8 cellular contexts compared by ENCODE assay signal in the genomic region with DNA sequence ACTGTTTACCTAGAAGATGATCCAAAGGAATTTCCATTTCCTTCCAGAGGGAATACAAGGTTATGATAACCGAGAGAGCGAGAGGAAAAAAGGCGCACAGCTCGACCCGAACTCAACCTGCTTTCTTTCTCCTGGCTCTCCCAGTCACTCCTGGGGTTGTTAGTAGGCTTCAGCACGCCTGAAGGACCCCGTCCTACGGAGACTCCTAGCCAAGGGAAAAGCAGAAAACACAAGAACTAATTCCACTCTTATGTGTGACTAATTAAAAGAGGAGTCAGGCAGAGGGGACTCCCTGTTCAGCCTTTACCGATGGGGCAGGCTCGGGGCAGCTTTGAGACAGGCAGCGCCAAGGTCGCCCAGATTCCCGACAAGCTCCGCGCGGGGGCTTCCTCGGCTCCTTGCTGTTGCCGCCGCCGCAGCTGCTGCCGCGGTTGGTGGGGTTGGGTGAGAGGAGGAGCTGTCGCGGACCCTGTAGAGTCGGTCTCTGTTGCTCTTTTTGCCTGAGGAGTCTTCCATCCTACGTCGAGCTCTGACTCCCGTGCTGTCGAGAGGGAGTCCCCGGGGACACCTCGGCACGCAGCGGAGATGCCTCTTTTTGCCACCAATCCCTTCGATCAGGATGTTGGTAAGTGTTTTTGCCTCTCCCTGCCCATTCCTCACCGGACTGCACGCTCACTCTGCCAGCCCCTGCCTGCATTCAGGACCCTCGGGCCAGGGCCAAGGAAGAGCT. TPM values are rescaled to one million over a fixed set of nuclear protein-coding genes. Genes with fewer than 3 reads are reported as not detected.
DNase-seq lines count a peak whose midpoint lies in the region; ATAC-seq and TF ChIP-seq lines count a peak whose summit lies in the region.

TSS of gene STAM (plus strand) at position 397 of the 730 bp plus-strand sequence. CDS start at position 586, 189 bp downstream.

- H3K9me3 ChIP-seq in adrenal gland (replicated peaks in 1 of 3) (no peaks in the 10 kb centered on the region), heart right ventricle (peaks cover 0 to 11% (median 6%) of the 10 kb centered on the region in 11 donors), upper lobe of left lung (peaks cover 0 to 3% (median 0%) of the 10 kb centered on the region in 4 donors)

- peak within 1 kb of the TSS; percentile 94 to 99 (median 97) for H3K27ac ChIP-seq in adrenal gland
- H3K27ac ChIP-seq in heart right ventricle, result peak within 1 kb of the TSS; percentile 90 to 100 (median 96)
- peak within 1 kb of the TSS; percentile 93 to 99 (median 94) for H3K27ac ChIP-seq in upper lobe of left lung

- DNase-seq in NCI-H146 treated with DMSO at 0.1 percent for 48 hours (lab: John Stamatoyannopoulos, UW; ENCODE audit: unreplicated experiment) (peak; percentile 98), T-helper 1 cell (peak; percentile 87 to 94 (median 90)), adrenal gland (peak; percentile 89 to 94 (median 91)), heart right ventricle (peak; percentile 92 to 94), posterior vena cava (ENCODE audit: low spot score) (peak; percentile 97), upper lobe of left lung (peak; percentile 91 to 95)

- intact Hi-C loops in adrenal gland (cut with DNase I) (no loop called here), heart right ventricle (cut with DNase I) (loop anchor here in 1 of 10 donors (2.0 kb wide), 1 partner anchor 21 kb away; no protein-coding TSS in a partner anchor), posterior vena cava (cut with DNase I) (no loop called here)

- ATAC-seq in HG02884 (IDR thresholded peaks at IDR 0.05; ENCODE audit: unreplicated experiment) (peak; percentile 86), heart right ventricle (peak; percentile 91 to 97 (median 95)), upper lobe of left lung (ENCODE audit: low FRiP score in 2 of 2) (peak; percentile 95 to 98)

- 0% methylated on average over 20 to 37 of the region's 37 CpGs for WGBS in adrenal gland, 4 donors
- WGBS in heart right ventricle, 2 donors, result 0 to 1% methylated on average over 37 of the region's 37 CpGs
- 0 to 1% methylated on average over 21 to 37 of the region's 37 CpGs for WGBS in upper lobe of left lung, 2 donors

- H3K36me3 ChIP-seq in adrenal gland (replicated peaks in 1 of 2) (no peaks in the 10 kb centered on the region), heart right ventricle (no peaks in the 10 kb centered on the region), upper lobe of left lung (peaks cover 0 to 3% (median 0%) of the 10 kb centered on the region in 4 donors)

- TF ChIP-seq CTCF in adrenal gland (IDR thresholded peaks at IDR 0.05) (no peak), heart right ventricle (IDR thresholded peaks at IDR 0.05) (no peak), upper lobe of left lung (IDR thresholded peaks at IDR 0.05) (no peak)

- H3K4me1 ChIP-seq in adrenal gland (replicated peaks in 1 of 2) (peaks cover 7 to 45% of the 10 kb centered on the region in 2 donors), heart right ventricle (peaks cover 5 to 57% (median 47%) of the 10 kb centered on the region in 9 donors), upper lobe of left lung (peaks cover 24 to 48% (median 39%) of the 10 kb centered on the region in 4 donors)

- peak within 1 kb of the TSS; percentile 30 to 83 (median 72) for H3K4me3 ChIP-seq in adrenal gland
- H3K4me3 ChIP-seq in heart right ventricle, result peak within 1 kb of the TSS; percentile 47 to 97 (median 80)
- peak within 1 kb of the TSS; percentile 70 to 89 (median 83) for H3K4me3 ChIP-seq in upper lobe of left lung

- TF ChIP-seq POLR2A in GM15510 (IDR thresholded peaks at IDR 0.05; ENCODE audit: borderline replicate concordance, extremely low read depth, insufficient read length) (peak; percentile 65), adrenal gland (IDR thresholded peaks at IDR 0.05) (peak in 1 of 2 donors; percentile 80), upper lobe of left lung (IDR thresholded peaks at IDR 0.05) (peak in 3 of 4 donors; percentile 68 to 79 (median 72))

- H3K27me3 ChIP-seq in adrenal gland (no peaks in the 10 kb centered on the region), heart right ventricle (no peaks in the 10 kb centered on the region), upper lobe of left lung (no peaks in the 10 kb centered on the region)

- TF ChIP-seq EP300 in upper lobe of left lung (IDR thresholded peaks at IDR 0.05), result no peak

RNA-seq across cellular contexts. Expression of gene STAM, which starts in this region (rescaled TPM):
- total RNA-seq in adrenal gland (10 to 100 TPM; 22.4 to 37.0 (median 28.4) TPM), heart right ventricle (10 to 100 TPM; 22.8 to 43.5 (median 31.8) TPM), posterior vena cava (10 to 100 TPM; 18.9 to 21.8 TPM), upper lobe of left lung (10 to 100 TPM; 18.9 to 85.1 (median 31.2) TPM)
- polyA plus RNA-seq in adrenal gland (10 to 100 TPM; 10.3 to 58.4 (median 13.3) TPM), heart right ventricle (10 to 100 TPM in 1 of 2 donors, 1 to 10 TPM in 1; 9.9 to 10.7 TPM)

Comparison
In these comparisons a context has a peak if more than half of its experiments do, and no peak if none do; other contexts are left out.
1. Peak in every context shown above with its lines: DNase-seq, ATAC-seq, H3K4me3 ChIP-seq and H3K27ac ChIP-seq.